Comparison of ENCODE assay signal across 16 cellular contexts in the genomic region with DNA sequence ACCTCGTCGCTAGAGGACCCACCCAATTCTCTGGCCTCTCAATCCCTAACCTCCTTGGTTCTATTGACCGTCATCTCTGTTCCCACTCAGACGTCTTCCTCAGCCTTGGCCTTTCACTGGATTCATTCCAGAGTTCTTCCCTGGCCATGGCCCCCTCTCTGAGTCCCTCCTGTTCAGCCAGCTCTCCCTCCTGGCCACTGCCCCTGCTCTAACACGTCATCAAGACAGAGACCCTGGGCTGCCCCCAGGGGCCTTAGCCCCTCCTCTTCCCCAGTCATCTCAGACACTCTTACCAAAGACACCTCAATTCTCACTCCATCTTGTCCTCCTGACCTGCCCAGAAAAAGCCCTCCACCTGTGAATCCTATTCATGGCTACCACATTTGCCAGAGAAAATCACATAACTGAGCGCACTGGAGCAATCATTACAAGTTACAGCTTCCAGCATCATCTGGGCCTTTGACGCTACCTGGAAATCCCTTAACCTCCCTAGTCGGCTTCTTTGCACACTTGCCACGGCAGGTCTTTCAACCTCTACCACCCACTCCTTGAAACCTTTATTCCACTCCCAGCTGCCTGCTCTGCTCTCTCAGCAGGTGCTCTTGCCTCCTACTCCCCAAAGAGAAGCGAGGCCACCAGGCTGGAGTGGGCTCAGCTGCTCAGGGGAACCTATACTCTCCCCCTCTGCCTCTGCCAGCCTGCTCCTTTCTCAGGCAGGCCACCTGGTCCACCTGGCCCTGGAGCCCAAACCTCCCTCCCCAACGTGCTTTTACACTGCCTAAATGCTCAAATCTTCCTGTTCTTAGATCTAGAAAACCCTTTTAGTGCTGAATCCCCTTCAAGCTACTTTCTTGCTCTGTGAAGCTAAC. TPM values are rescaled to one million over a fixed set of nuclear protein-coding genes. Genes with fewer than 3 reads are reported as not detected.
DNase-seq lines count a peak whose midpoint lies in the region; ATAC-seq, FAIRE-seq and TF ChIP-seq lines count a peak whose summit lies in the region.
"Had no signal": no experiment of that assay in that cellular context is flagged by ENCODE, and none has a peak within 500 bp of the region (broad histone marks: within the 10 kb centered on the region; RNA-seq: fewer than 3 reads in every experiment).

No MANE protein-coding gene starts in this region.

- TF ChIP-seq POLR2A in A549 (IDR thresholded peaks at IDR 0.05; ENCODE audit: low read length) = no peak

- H3K4me3 Mint-ChIP-seq in CD4-positive, alpha-beta T cell = peak overlapping the region; percentile 2
- peak overlapping the region in 6 of 8 donors; percentile 13 to 70 (median 58) for H3K4me3 Mint-ChIP-seq in naive B cell
- H3K4me3 Mint-ChIP-seq: activated T-cell treated with anti-CD3 and anti-CD28 coated beads, Interleukin-2, amount 50 U/mL, for 4 hours; CD8-positive, alpha-beta T cell had no signal

- H3K4me3 ChIP-seq in A549 = no peak overlapping the region
- H3K4me3 ChIP-seq: right lobe of liver, SK-N-MC had no signal

- peak overlapping the region; percentile 96 to 99; a peak in 3 of 6 replicates for H3K27ac ChIP-seq in A549
- H3K27ac ChIP-seq in CD4-positive, alpha-beta T cell (ENCODE audit: low read depth, low read length) = peak overlapping the region; percentile 51
- H3K27ac ChIP-seq in VCaP = peak overlapping the region; percentile 81; the same call in 1 of the 2 replicates
- H3K27ac ChIP-seq: right lobe of liver, SK-N-MC had no signal

- H3K4me1 Mint-ChIP-seq in CD4-positive, alpha-beta T cell (ENCODE audit: low read depth) = peaks cover 61% of the 10 kb centered on the region
- H3K4me1 Mint-ChIP-seq in naive B cell = peaks cover 41 to 54% (median 43%) of the 10 kb centered on the region in 3 donors

- peaks cover 13% of the 10 kb centered on the region for H3K36me3 Mint-ChIP-seq in CD4-positive, alpha-beta T cell (ENCODE audit: low read depth)
- H3K36me3 Mint-ChIP-seq in naive B cell = no peaks in the 10 kb centered on the region
- H3K36me3 Mint-ChIP-seq: CD8-positive, alpha-beta T cell had no signal

- H3K9me3 ChIP-seq in A549 = no peaks in the 10 kb centered on the region
- H3K9me3 ChIP-seq in CD4-positive, alpha-beta T cell (ENCODE audit: control insufficient read depth, low read length) = no peaks in the 10 kb centered on the region
- H3K9me3 ChIP-seq: right lobe of liver had no signal

- H3K27me3 ChIP-seq in CD4-positive, alpha-beta T cell (ENCODE audit: control insufficient read depth, insufficient read depth, low read length) = no peaks in the 10 kb centered on the region
- H3K27me3 ChIP-seq: right lobe of liver had no signal

- no peak for FAIRE-seq in A549 (lab: Jason Lieb, UNC)
- FAIRE-seq: G401.6 had no signal

- TF ChIP-seq EP300 in A549 (IDR thresholded peaks at IDR 0.05) = no peak

- no peak overlapping the region for H3K4me2 ChIP-seq in A549

- POLR2A ChIA-PET in A549 (lab: Yijun Ruan, JAX) = no interaction called here
- POLR2A ChIA-PET in CD4-positive, alpha-beta T cell (lab: Charles Lee) = interaction anchor here (0.9 to 6.7 kb wide), 4 partner anchors 37 to 83 kb away, joined by 4 to 72 read pairs (median 8); partner anchors contain the start of genes FLAD1, PBXIP1, PMVK and PYGO2

- H3K27me3 Mint-ChIP-seq in CD4-positive, alpha-beta T cell = no peaks in the 10 kb centered on the region
- no peaks in the 10 kb centered on the region for H3K27me3 Mint-ChIP-seq in naive B cell

- CTCF ChIA-PET in A549 (lab: Yijun Ruan, JAX) = interaction anchor here (0.8 to 2.3 kb wide), 4 partner anchors 65 to 540 kb away, joined by 3 to 10 read pairs (median 4); no protein-coding TSS in a partner anchor
- CTCF ChIA-PET in CD4-positive, alpha-beta T cell (lab: Charles Lee) = interaction anchor here (0.7 to 9.7 kb wide), 7 partner anchors 21 to 259 kb away, joined by 3 to 159 read pairs (median 6); partner anchors contain the start of genes ADAM15, FLAD1, LENEP and ZBTB7B

- TF ChIP-seq RAD21 in A549 (conservative IDR thresholded peaks at IDR 0.05 in 1 of 2, IDR thresholded peaks at IDR 0.05 in 1 of 2) = no peak

- TF ChIP-seq CTCF in A549 (IDR thresholded peaks at IDR 0.05) = no peak
- no peak for TF ChIP-seq CTCF in CD4-positive, alpha-beta T cell (IDR thresholded peaks at IDR 0.05)
- no peak for TF ChIP-seq CTCF in VCaP (conservative IDR thresholded peaks at IDR 0.05)

- H3K27ac Mint-ChIP-seq in CD4-positive, alpha-beta T cell = peak overlapping the region; percentile 92
- H3K27ac Mint-ChIP-seq in naive B cell = peak overlapping the region in 4 of 6 donors; percentile 40 to 89 (median 62)
- H3K27ac Mint-ChIP-seq: CD8-positive, alpha-beta T cell had no signal

- ATAC-seq in A549 (no peak), naive B cell (ENCODE audit: low read depth in 2 of 2) (no peak)
- ATAC-seq in CD4-positive, alpha-beta T cell (ENCODE audit: poor library complexity) = no peak
- ATAC-seq: activated CD4-positive, CD25-positive, alpha-beta regulatory T cell treated with anti-CD3 and anti-CD28 coated beads, Interleukin-2, amount 50 U/mL, for 24 hours; activated T-cell treated with anti-CD3 and anti-CD28 coated beads, Interleukin-2, amount 50 U/mL, for 4 hours; CD8-positive, alpha-beta T cell; right lobe of liver had no signal

- WGBS in A549 (ENCODE audit: missing lambda C conversion rate) = 91% methylated on average over 11 of the region's 11 CpGs

- H3K9me3 Mint-ChIP-seq in CD4-positive, alpha-beta T cell = no peaks in the 10 kb centered on the region
- H3K9me3 Mint-ChIP-seq in naive B cell = no peaks in the 10 kb centered on the region
- H3K9me3 Mint-ChIP-seq: activated T-cell treated with anti-CD3 and anti-CD28 coated beads, Interleukin-2, amount 50 U/mL, for 4 hours; CD8-positive, alpha-beta T cell had no signal

- peaks cover 76% of the 10 kb centered on the region for H3K4me1 ChIP-seq in A549

- intact Hi-C loops in CD4-positive, alpha-beta T cell (cut with DNase I, micrococcal nuclease) = loop anchor here (5.0 to 10.0 kb wide), 3 partner anchors 352 to 462 kb away; partner anchors contain the start of gene UBE2Q1 (in 1 of the 2)

- no peak for DNase-seq in A549 (ENCODE audit: low read depth in 1 of 2, low spot score in 1 of 2)
- no peak for DNase-seq in CD4-positive, alpha-beta T cell
- DNase-seq in naive B cell = no peak
- no peak for DNase-seq in SKM-1 treated with dmso at 0.1 percent for 144 hours (lab: John Stamatoyannopoulos, UW; ENCODE audit: unreplicated experiment)
- no peak for DNase-seq in stimulated activated CD4-positive, alpha-beta T cell treated with anti-CD3 and anti-CD28 coated beads, Interleukin-1b, Interleukin-23, amount 100 ng/mL, for 48 hours
- DNase-seq in NCI-H524 (lab: John Stamatoyannopoulos, UW) = no peak
- DNase-seq in medulla oblongata (ENCODE audit: extremely low spot score) = no peak
- DNase-seq: activated T-cell treated with anti-CD3 and anti-CD28 coated beads, Interleukin-2, amount 50 U/mL, for 4 hours; CD8-positive, alpha-beta T cell; GOT3; NCI-H2081 had no signal

TF ChIP-seq in A549, 52 proteins besides CTCF, POLR2A, EP300 and RAD21 (continues in another document):
- TF ChIP-seq CHD2 (IDR thresholded peaks at IDR 0.05; ENCODE audit: low read length, partially characterized antibody) = no peak
- no peak for TF ChIP-seq KDM1A (IDR thresholded peaks at IDR 0.05; ENCODE audit: low read depth)
- no peak for TF ChIP-seq ZSCAN20 (CRISPR knock-in tag; IDR thresholded peaks at IDR 0.05)
- TF ChIP-seq MAZ (IDR thresholded peaks at IDR 0.05; ENCODE audit: borderline replicate concordance, low read depth, low read length) = no peak

RNA-seq across cellular contexts. Expression of gene DCST2, which starts 14.0 kb away (rescaled TPM):
- polyA plus RNA-seq in A549 (2011; rRNA removed) (1.0 and 1.5 TPM in 2 replicates), A549 (2017; fragmentation: RNase III; extraction: RNeasy Plus Mini Kit Qiagen cat#74134 plus additional on column Dnase treatment) (0.23 to 0.46 TPM (median 0.43 TPM) in 3 replicates), naive B cell (ENCODE audit: low read depth in 6 of 6) (not detected)
- polyA plus RNA-seq in A549 (2012; cell fraction: cytosol; rRNA removed) = 0.63 and 0.76 TPM in 2 replicates
- 6.2 and 11.1 TPM in 2 replicates for polyA plus RNA-seq in A549 (2012; cell fraction: nucleus; rRNA removed)
- polyA minus RNA-seq in A549 (2011; rRNA and poly(A)+ RNA removed) = 0.73 and 0.83 TPM in 2 replicates
- total RNA-seq in CD4-positive, alpha-beta T cell = 1 to 10 TPM; 1.4 to 2.2 TPM

RNA-seq across cellular contexts. Expression of gene DCST1, which starts 14.0 kb away (rescaled TPM):
- polyA plus RNA-seq in A549 (2011; rRNA removed) = 0.06 TPM in 1 of 2 replicates, not detected in the other
- 0.03 and 0.04 TPM in 2 replicates for polyA plus RNA-seq in A549 (2012; cell fraction: cytosol; rRNA removed)
- 0.08 TPM in 1 of 2 replicates, not detected in the other for polyA plus RNA-seq in A549 (2012; cell fraction: nucleus; rRNA removed)
- not detected in 3 replicates for polyA plus RNA-seq in A549 (2017; fragmentation: RNase III; extraction: RNeasy Plus Mini Kit Qiagen cat#74134 plus additional on column Dnase treatment)
- 0.25 TPM in 1 of 2 replicates, not detected in the other for polyA minus RNA-seq in A549 (2011; rRNA and poly(A)+ RNA removed)
- under 1 TPM; 0.33 to 0.39 TPM for total RNA-seq in CD4-positive, alpha-beta T cell
- polyA plus RNA-seq in naive B cell (ENCODE audit: low read depth in 6 of 6) = not detected
- total RNA-seq: activated T-cell treated with anti-CD3 and anti-CD28 coated beads, Interleukin-2, amount 50 U/mL, for 4 hours; right lobe of liver had no signal

RNA-seq across cellular contexts. Expression of gene ZBTB7B, which starts 17.0 kb away (rescaled TPM):
- polyA plus RNA-seq in A549 (2011; rRNA removed) (20.5 and 20.8 TPM in 2 replicates), A549 (2017; fragmentation: RNase III; extraction: RNeasy Plus Mini Kit Qiagen cat#74134 plus additional on column Dnase treatment) (24.7 to 30.7 TPM (median 29.0 TPM) in 3 replicates), naive B cell (ENCODE audit: low read depth in 6 of 6) (1 to 10 TPM in 5 of 6 donors, not detected in 1; 2.2 to 5.5 (median 2.7) TPM)
- polyA plus RNA-seq in A549 (2012; cell fraction: cytosol; rRNA removed) = 28.8 and 32.2 TPM in 2 replicates
- 60.8 and 82.4 TPM in 2 replicates for polyA plus RNA-seq in A549 (2012; cell fraction: nucleus; rRNA removed)
- polyA minus RNA-seq in A549 (2011; rRNA and poly(A)+ RNA removed) = 25.1 and 30.3 TPM in 2 replicates
- 10 to 100 TPM; 22.8 to 25.1 TPM for total RNA-seq in CD4-positive, alpha-beta T cell

RNA-seq across cellular contexts. Expression of gene LENEP, which starts 26.2 kb away (rescaled TPM):
- polyA plus RNA-seq in A549 (2011; rRNA removed) (0.32 TPM in 1 of 2 replicates, not detected in the other), A549 (2017; fragmentation: RNase III; extraction: RNeasy Plus Mini Kit Qiagen cat#74134 plus additional on column Dnase treatment) (not detected in 3 replicates), naive B cell (ENCODE audit: low read depth in 6 of 6) (not detected)
- 0.09 TPM in 1 of 2 replicates, not detected in the other for polyA plus RNA-seq in A549 (2012; cell fraction: cytosol; rRNA removed)
- 0.55 and 0.58 TPM in 2 replicates for polyA plus RNA-seq in A549 (2012; cell fraction: nucleus; rRNA removed)
- polyA minus RNA-seq in A549 (2011; rRNA and poly(A)+ RNA removed) = 1.9 and 5.0 TPM in 2 replicates
- not detected for total RNA-seq in CD4-positive, alpha-beta T cell
- total RNA-seq: CD8-positive, alpha-beta T cell; right lobe of liver had no signal

RNA-seq across cellular contexts. Expression of gene ADAM15, which starts 31.5 kb away (rescaled TPM):
- polyA plus RNA-seq in A549 (2011; rRNA removed) (25.6 and 33.6 TPM in 2 replicates), A549 (2017; fragmentation: RNase III; extraction: RNeasy Plus Mini Kit Qiagen cat#74134 plus additional on column Dnase treatment) (33.0 to 35.2 TPM (median 34.2 TPM) in 3 replicates), naive B cell (ENCODE audit: low read depth in 6 of 6) (1 to 10 TPM; 2.8 to 8.8 (median 7.0) TPM)
- polyA plus RNA-seq in A549 (2012; cell fraction: cytosol; rRNA removed) = 48.4 and 71.3 TPM in 2 replicates
- polyA plus RNA-seq in A549 (2012; cell fraction: nucleus; rRNA removed) = 165 and 205 TPM in 2 replicates
- 66.5 and 71.0 TPM in 2 replicates for polyA minus RNA-seq in A549 (2011; rRNA and poly(A)+ RNA removed)
- 10 to 100 TPM; 17.2 to 20.1 TPM for total RNA-seq in CD4-positive, alpha-beta T cell
